ENCODE assay signal across 1 cellular context in genomic region chr18:35111086-35111485, GRCh38.
TF ChIP-seq lines count a peak whose summit lies in the region.

No MANE protein-coding gene starts in this region.

TF ChIP-seq in K562, 482 proteins besides CTCF, POLR2A, EP300 and RAD21 (continued from another document):
- TF ChIP-seq, protein P1, sequence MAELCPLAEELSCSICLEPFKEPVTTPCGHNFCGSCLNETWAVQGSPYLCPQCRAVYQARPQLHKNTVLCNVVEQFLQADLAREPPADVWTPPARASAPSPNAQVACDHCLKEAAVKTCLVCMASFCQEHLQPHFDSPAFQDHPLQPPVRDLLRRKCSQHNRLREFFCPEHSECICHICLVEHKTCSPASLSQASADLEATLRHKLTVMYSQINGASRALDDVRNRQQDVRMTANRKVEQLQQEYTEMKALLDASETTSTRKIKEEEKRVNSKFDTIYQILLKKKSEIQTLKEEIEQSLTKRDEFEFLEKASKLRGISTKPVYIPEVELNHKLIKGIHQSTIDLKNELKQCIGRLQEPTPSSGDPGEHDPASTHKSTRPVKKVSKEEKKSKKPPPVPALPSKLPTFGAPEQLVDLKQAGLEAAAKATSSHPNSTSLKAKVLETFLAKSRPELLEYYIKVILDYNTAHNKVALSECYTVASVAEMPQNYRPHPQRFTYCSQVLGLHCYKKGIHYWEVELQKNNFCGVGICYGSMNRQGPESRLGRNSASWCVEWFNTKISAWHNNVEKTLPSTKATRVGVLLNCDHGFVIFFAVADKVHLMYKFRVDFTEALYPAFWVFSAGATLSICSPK (IDR thresholded peaks at IDR 0.05; ENCODE audit: borderline replicate concordance), result 0 out of 2 replicates have a peak, but pooled peaks have one; percentile 28
- TF ChIP-seq GTF2E2 (tag; IDR thresholded peaks at IDR 0.05) (no peak), ZBTB11 (CRISPR knock-in tag; IDR thresholded peaks at IDR 0.05) (0 out of 6 replicates have a peak, but pooled peaks of 1 of the 3 experiments have one; percentile 18), NR2C1 (IDR thresholded peaks at IDR 0.05) (no peak), NR2C1 (tag; IDR thresholded peaks at IDR 0.05) (0 out of 2 replicates have a peak, but pooled peaks have one; percentile 9), ZNF175 (CRISPR knock-in tag; IDR thresholded peaks at IDR 0.05; ENCODE audit: low read depth) (0 out of 2 replicates have a peak, but pooled peaks have one; percentile 32), NR2F6 (CRISPR knock-in tag; IDR thresholded peaks at IDR 0.05) (no peak), GMEB1 (CRISPR knock-in tag; IDR thresholded peaks at IDR 0.05) (no peak), ASH1L (IDR thresholded peaks at IDR 0.05; ENCODE audit: borderline replicate concordance, low read depth, partially characterized antibody) (peak; percentile 45), MIER1 (IDR thresholded peaks at IDR 0.05; ENCODE audit: low read depth) (peak; percentile 58; the same call in 1 of the 2 replicates), KAT8 (IDR thresholded peaks at IDR 0.05; ENCODE audit: low read depth) (0 out of 2 replicates have a peak, but pooled peaks have one; percentile 25), MCM3 (IDR thresholded peaks at IDR 0.05) (no peak), THRB (CRISPR knock-in tag; conservative IDR thresholded peaks at IDR 0.05) (0 out of 2 replicates have a peak, but pooled peaks have one; percentile 3), PKNOX1 (IDR thresholded peaks at IDR 0.05) (0 out of 2 replicates have a peak, but pooled peaks have one; percentile 32), TCF7 (IDR thresholded peaks at IDR 0.05; ENCODE audit: borderline replicate concordance) (no peak), SPI1 (IDR thresholded peaks at IDR 0.05; ENCODE audit: borderline replicate concordance, low read depth, low read length) (no peak), PML (IDR thresholded peaks at IDR 0.05; ENCODE audit: low read length) (no peak), TBL1XR1 (IDR thresholded peaks at IDR 0.05; ENCODE audit: low read length in 2 of 2) (no peak), ZNF407 (IDR thresholded peaks at IDR 0.05; ENCODE audit: low read depth) (peak; percentile 46; the same call in 1 of the 2 replicates), ZNF217 (CRISPR knock-in tag; IDR thresholded peaks at IDR 0.05) (no peak), HINFP (tag; conservative IDR thresholded peaks at IDR 0.05; ENCODE audit: low read depth) (0 out of 2 replicates have a peak, but pooled peaks have one; percentile 17), LARP7 (IDR thresholded peaks at IDR 0.05) (0 out of 2 replicates have a peak, but pooled peaks have one; percentile 28), ZBED1 (IDR thresholded peaks at IDR 0.05) (no peak), ILF3 (IDR thresholded peaks at IDR 0.05; ENCODE audit: borderline replicate concordance) (0 out of 2 replicates have a peak, but pooled peaks have one; percentile 3), ZNF449 (CRISPR knock-in tag; IDR thresholded peaks at IDR 0.05) (no peak)
